Comparison of ENCODE assay signal across 6 cellular contexts in the genomic region with DNA sequence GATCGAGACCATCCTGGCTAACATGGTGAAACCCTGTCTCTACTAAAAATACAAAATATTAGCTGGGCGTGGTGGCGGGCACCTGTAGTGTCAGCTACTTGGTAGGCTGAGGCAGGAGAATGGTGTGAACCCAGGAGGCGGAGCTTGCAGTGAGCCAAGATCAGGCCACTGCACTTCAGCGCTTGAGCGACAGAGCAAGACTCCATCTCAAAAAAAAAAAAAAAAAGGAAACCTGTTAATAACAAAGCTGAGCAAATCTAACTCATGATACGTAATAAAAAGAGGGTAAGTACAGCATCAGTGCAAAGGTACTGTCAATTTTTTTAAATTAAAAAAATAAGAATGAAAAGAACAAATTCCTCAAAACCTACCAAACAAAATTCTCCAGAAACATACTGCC. TPM values are rescaled to one million over a fixed set of nuclear protein-coding genes. Genes with fewer than 3 reads are reported as not detected.
A peak's percentile ranks its signal among the peaks of the same experiment; 100 is the strongest.
DNase-seq lines count a peak whose midpoint lies in the region; ATAC-seq and TF ChIP-seq lines count a peak whose summit lies in the region.
"Not testable (repeated sequence)": the region's sequence is repeated elsewhere in the genome, so short reads cannot be mapped to it uniquely, and the experiment has no call there.

No MANE protein-coding gene starts in this region.

- not testable (repeated sequence) for H3K9me2 ChIP-seq in OCI-LY7 (ENCODE audit: insufficient read depth, low read length)

- H2AFZ ChIP-seq in OCI-LY7 (ENCODE audit: low read length), result not testable (repeated sequence)

- H3K79me2 ChIP-seq in OCI-LY7 (ENCODE audit: insufficient read depth, low read depth, low read length), result peaks cover 30% of the 10 kb centered on the region; the same call in 1 of the 2 replicates

- peaks cover 82% of the 10 kb centered on the region for H3K4me1 ChIP-seq in OCI-LY7 (ENCODE audit: insufficient read depth, low read length, poor library complexity, severe bottlenecking)

- TF ChIP-seq CTCF in OCI-LY7 (conservative IDR thresholded peaks at IDR 0.05; ENCODE audit: low read length); activated B cell treated with CpG ODN at 0.5 μM for 24 hours (IDR thresholded peaks at IDR 0.05): not testable (repeated sequence)

- POLR2A ChIA-PET in OCI-LY7 (lab: Charles Lee) (interaction anchor here (0.6 to 1.7 kb wide), 4 partner anchors 9 to 213 kb away, joined by 3 to 6 read pairs (median 4); no protein-coding TSS in a partner anchor), activated B cell treated with CpG ODN at 0.5 μM for 24 hours (lab: Charles Lee) (interaction anchor here (0.7 to 0.8 kb wide), 3 partner anchors 29 to 1127 kb away, joined by 3 to 9 read pairs (median 3); no protein-coding TSS in a partner anchor)

- in situ Hi-C loops in ACHN (cut with HindIII; ENCODE audit: low pct_ligation_motif_present, low pct_unique_long_range_greater_than_20kb, low sequenced_read_pairs); Caki2 (cut with HindIII; ENCODE audit: low pct_unique_long_range_greater_than_20kb, low sequenced_read_pairs): not testable (repeated sequence)

- H3K4me3 Mint-ChIP-seq in activated B cell treated with CpG ODN at 0.5 μM for 24 hours, result not testable (repeated sequence)

- DNase-seq in ACHN (peak; percentile 29), Caki2 (ENCODE audit: low read depth) (peak; percentile 74), HK-2 (ENCODE audit: unreplicated experiment) (peak; percentile 2), OCI-LY7 (ENCODE audit: low spot score) (peak; percentile 61), kidney tubule cell (ENCODE audit: low spot score) (peak; percentile 47)
- DNase-seq in activated B cell treated with CpG ODN at 0.5 μM for 24 hours, result not testable (repeated sequence)

- not testable (repeated sequence) for H4K20me1 ChIP-seq in OCI-LY7 (ENCODE audit: insufficient read depth, low read length)

- not testable (repeated sequence) for H3K9me3 Mint-ChIP-seq in activated B cell treated with CpG ODN at 0.5 μM for 24 hours

- H3K4me3 ChIP-seq in OCI-LY7 (ENCODE audit: low read depth, low read length, poor library complexity, severe bottlenecking), result not testable (repeated sequence)

- CTCF ChIA-PET in OCI-LY7 (lab: Charles Lee; ENCODE audit: unreplicated experiment) (interaction anchor here (1.4 kb wide), 1 partner anchor 86 kb away, joined by 5 read pairs; no protein-coding TSS in a partner anchor), activated B cell treated with CpG ODN at 0.5 μM for 24 hours (lab: Charles Lee) (interaction anchor here (0.9 kb wide), 1 partner anchor 224 kb away, joined by 3 read pairs; no protein-coding TSS in a partner anchor)

- not testable (repeated sequence) for H3K9me3 ChIP-seq in OCI-LY7 (ENCODE audit: low read length)

- H3K27ac Mint-ChIP-seq in activated B cell treated with CpG ODN at 0.5 μM for 24 hours, result peak overlapping the region; percentile 12

- H3K36me3 ChIP-seq in OCI-LY7 (ENCODE audit: insufficient read depth, low read length), result peaks cover 82% of the 10 kb centered on the region

- BruUV-seq in OCI-LY7 (replicated peaks; lab: Mats Ljungman, UMichigan), result not testable (repeated sequence)

- peak overlapping the region; percentile 95 for H3K27ac ChIP-seq in OCI-LY7 (ENCODE audit: low read depth, low read length, poor library complexity, severe bottlenecking)

- peaks cover 45% of the 10 kb centered on the region for H3K4me1 Mint-ChIP-seq in activated B cell treated with CpG ODN at 0.5 μM for 24 hours

- H3K36me3 Mint-ChIP-seq in activated B cell treated with CpG ODN at 0.5 μM for 24 hours (ENCODE audit: low read depth), result peaks cover 52% of the 10 kb centered on the region

- ATAC-seq in activated B cell treated with CpG ODN at 0.5 μM for 24 hours (ENCODE audit: low read depth), result not testable (repeated sequence)

- intact Hi-C loops in OCI-LY7 (cut with micrococcal nuclease; ENCODE audit: unreplicated experiment) (loop anchor here (5.0 kb wide), 2 partner anchors 52 to 207 kb away; partner anchors contain the start of genes CDC123, NUDT5 and UPF2), activated B cell treated with CpG ODN at 0.5 μM for 24 hours (cut with micrococcal nuclease) (loop anchor here (5.0 kb wide), 1 partner anchor 52 kb away; the partner anchor contains the start of gene UPF2)

- peak overlapping the region; percentile 69 for H3K4me2 ChIP-seq in OCI-LY7 (ENCODE audit: low read length)

- H3K27me3 Mint-ChIP-seq in activated B cell treated with CpG ODN at 0.5 μM for 24 hours, result not testable (repeated sequence)

RNA-seq across cellular contexts. Expression of gene UPF2, which starts 51.8 kb away (rescaled TPM):
- total RNA-seq in Caki2 (2014; rRNA removed; shearing (Covaris generic); ENCODE audit: low replicate concordance), result 5.7 and 7.9 TPM in 2 replicates
- total RNA-seq in OCI-LY7 (2014; rRNA removed; shearing (Covaris generic)), result 24.8 and 28.0 TPM in 2 replicates
- total RNA-seq in OCI-LY7 (2022), result 44.6 and 46.8 TPM in 2 replicates
- 57.9 and 58.0 TPM in 2 replicates for total RNA-seq in activated B cell treated with CpG ODN at 0.5 μM for 24 hours
